In genomic region chr22:19723990-19724827, GRCh38 we compare ENCODE assay signal across 8 cellular contexts. TPM values are rescaled to one million over a fixed set of nuclear protein-coding genes. Genes with fewer than 3 reads are reported as not detected.
DNase-seq lines count a peak whose midpoint lies in the region; ATAC-seq and TF ChIP-seq lines count a peak whose summit lies in the region.

No MANE protein-coding gene starts in this region.

- H3K4me3 ChIP-seq in GM12865 (ENCODE audit: low read depth, low read length): no peak overlapping the region
- H3K4me3 ChIP-seq in PC-3 (ENCODE audit: low read length): peak overlapping the region; percentile 52; the same call in 1 of the 2 replicates
- no peak overlapping the region for H3K4me3 ChIP-seq in osteoblast (ENCODE audit: insufficient read depth, low read length)

- intact Hi-C loops in PC-3 (cut with micrococcal nuclease): no loop called here

- H2AFZ ChIP-seq in PC-3 (ENCODE audit: low read length) (no peak overlapping the region), osteoblast (ENCODE audit: low read length) (no peak overlapping the region)

- no peak overlapping the region for H3K9ac ChIP-seq in PC-3 (ENCODE audit: low read length)

- H3K4me1 Mint-ChIP-seq in endothelial cell (ENCODE audit: unreplicated experiment): peaks cover 20% of the 10 kb centered on the region

- H3K9me3 ChIP-seq in PC-3 (ENCODE audit: low read length) (no peaks in the 10 kb centered on the region), osteoblast (ENCODE audit: low read depth, low read length) (no peaks in the 10 kb centered on the region)

- peaks cover 17% of the 10 kb centered on the region for H3K36me3 Mint-ChIP-seq in endothelial cell (ENCODE audit: low read depth, unreplicated experiment)

- TF ChIP-seq CTCF in GM12865 (IDR thresholded peaks at IDR 0.05; ENCODE audit: insufficient read depth, low read depth, low read length, missing control alignments) (peak; percentile 22), PC-3 (conservative IDR thresholded peaks at IDR 0.05; ENCODE audit: low read depth, low read length) (no peak; the same call in 1 of the 2 replicates), endothelial cell (IDR thresholded peaks at IDR 0.05; ENCODE audit: unreplicated experiment) (peak; percentile 63), osteoblast (IDR thresholded peaks at IDR 0.05; ENCODE audit: extremely low read depth, low read depth, low read length) (no peak)

- H3K27me3 ChIP-seq in PC-3 (ENCODE audit: low read length) (no peaks in the 10 kb centered on the region), osteoblast (ENCODE audit: insufficient read depth, low read length) (no peaks in the 10 kb centered on the region)

- peak overlapping the region; percentile 78 for H3K4me2 ChIP-seq in PC-3 (ENCODE audit: low read length)
- no peak overlapping the region for H3K4me2 ChIP-seq in osteoblast (ENCODE audit: insufficient read depth, low read length)

- H3K4me3 Mint-ChIP-seq in endothelial cell (ENCODE audit: unreplicated experiment): peak overlapping the region; percentile 59

- H3K4me1 ChIP-seq in PC-3 (ENCODE audit: insufficient read depth, low read length) (no peaks in the 10 kb centered on the region), osteoblast (ENCODE audit: insufficient read depth, low read length) (no peaks in the 10 kb centered on the region)

- POLR2A ChIA-PET in PC-3 (lab: Charles Lee; ENCODE audit: unreplicated experiment): no interaction called here

- H3K9me3 Mint-ChIP-seq in endothelial cell (ENCODE audit: unreplicated experiment): no peaks in the 10 kb centered on the region

- H3K36me3 ChIP-seq in PC-3 (ENCODE audit: low read depth, low read length): no peaks in the 10 kb centered on the region
- H3K36me3 ChIP-seq in osteoblast (ENCODE audit: insufficient read depth, low read length): no peaks in the 10 kb centered on the region

- no peaks in the 10 kb centered on the region for H3K79me2 ChIP-seq in PC-3 (ENCODE audit: low read length)
- H3K79me2 ChIP-seq in osteoblast (ENCODE audit: insufficient read depth, low read length): no peaks in the 10 kb centered on the region

- ATAC-seq in PC-3 (peak; percentile 74), GM21825 (IDR thresholded peaks at IDR 0.05; ENCODE audit: unreplicated experiment) (no peak), GM18498 (IDR thresholded peaks at IDR 0.05; ENCODE audit: unreplicated experiment) (no peak)

- H4K20me1 ChIP-seq in PC-3 (ENCODE audit: low read length) (no peaks in the 10 kb centered on the region), osteoblast (ENCODE audit: insufficient read depth, low read length) (peaks cover 8% of the 10 kb centered on the region)

- no peaks in the 10 kb centered on the region for H3F3A ChIP-seq in PC-3 (ENCODE audit: low read length, unreplicated experiment)

- H3K27ac Mint-ChIP-seq in endothelial cell (ENCODE audit: unreplicated experiment): peak overlapping the region; percentile 36

- CTCF ChIA-PET in PC-3 (lab: Charles Lee): no interaction called here

- H3K27me3 Mint-ChIP-seq in endothelial cell (ENCODE audit: unreplicated experiment): peaks cover 47% of the 10 kb centered on the region

- no TSS peak for BruUV-seq in PC-3 (replicated peaks; lab: Mats Ljungman, UMichigan)

- peak; percentile 37 for DNase-seq in GM12865 (ENCODE audit: low read depth)
- peak; percentile 61 for DNase-seq in PC-3
- DNase-seq in endothelial cell (ENCODE audit: low spot score): peak; percentile 83
- DNase-seq in osteoblast (ENCODE audit: insufficient read length, low spot score, missing footprints): peak; percentile 73
- no peak for DNase-seq in HPDE6-E6E7 (ENCODE audit: extremely low spot score)
- DNase-seq in amygdala (lab: John Stamatoyannopoulos, UW): no peak

- H3K27ac ChIP-seq in PC-3 (ENCODE audit: low read length) (no peak overlapping the region), osteoblast (ENCODE audit: low read depth, low read length) (no peak overlapping the region)

- no peaks in the 10 kb centered on the region for H3K9me2 ChIP-seq in PC-3 (replicated peaks; ENCODE audit: low read length)

RNA-seq across cellular contexts. Expression of gene GP1BB, which starts 0.9 kb away (rescaled TPM):
- total RNA-seq in PC-3 (2014; rRNA removed) (0.80 and 5.9 TPM in 2 replicates), endothelial cell (ENCODE audit: unreplicated experiment) (not detected), osteoblast (0.88 and 1.8 TPM in 2 replicates)

RNA-seq across cellular contexts. Expression of gene SEPTIN5, which starts 9.9 kb away (rescaled TPM):
- total RNA-seq in PC-3 (2014; rRNA removed) (26.3 and 27.5 TPM in 2 replicates), endothelial cell (ENCODE audit: unreplicated experiment) (2.3 TPM), osteoblast (11.2 and 14.5 TPM in 2 replicates)

RNA-seq across cellular contexts. Expression of gene TBX1, which starts 36.4 kb away (rescaled TPM):
- total RNA-seq in PC-3 (2014; rRNA removed) (15.9 and 18.6 TPM in 2 replicates), endothelial cell (ENCODE audit: unreplicated experiment) (0.56 TPM), osteoblast (under 0.01 TPM in 1 of 2 replicates, not detected in the other)

Comparison
In these comparisons a context has a peak if more than half of its experiments do, and no peak if none do; other contexts are left out.
1. DNase-seq: peak in GM12865 (single experiment), PC-3 (single experiment), endothelial cell (single experiment) and osteoblast (single experiment); none in HPDE6-E6E7 (single experiment) and amygdala (0 of 56).
2. CTCF ChIP-seq: peak in GM12865 (single experiment) and endothelial cell (single experiment); none in PC-3 (single experiment) and osteoblast (single experiment).
3. RNA of gene TBX1, which starts 36.4 kb away (total RNA-seq): 15.9 to 18.6 TPM in PC-3; 0.56 TPM in endothelial cell (single experiment) and under 0.01 TPM in osteoblast; every median in the first group is over 10 times any median in the second.